ENCODE assay signal across 19 cellular contexts in genomic region chr1:235473808-235474207, GRCh38. TPM values are rescaled to one million over a fixed set of nuclear protein-coding genes. Genes with fewer than 3 reads are reported as not detected.
DNase-seq lines count a peak whose midpoint lies in the region; ATAC-seq and TF ChIP-seq lines count a peak whose summit lies in the region.
"Had no signal": no experiment of that assay in that cellular context is flagged by ENCODE, and none has a peak within 500 bp of the region (broad histone marks: within the 10 kb centered on the region; RNA-seq: fewer than 3 reads in every experiment).

No MANE protein-coding gene starts in this region.

- H3K27ac Mint-ChIP-seq in nephron progenitor cell: no peak overlapping the region

- no peaks in the 10 kb centered on the region for H3K27me3 ChIP-seq in mammary epithelial cell (ENCODE audit: insufficient read depth, low read length)
- H3K27me3 ChIP-seq: Peyer's patch had no signal

- H3K36me3 ChIP-seq in mammary epithelial cell (ENCODE audit: insufficient read depth, low read length): peaks cover 21% of the 10 kb centered on the region

- peak; percentile 54 for DNase-seq in ELR (ENCODE audit: low read depth)
- peak; percentile 41 for DNase-seq in LHCN-M2 (ENCODE audit: low read depth)
- DNase-seq in mammary epithelial cell: peak; percentile 41
- peak; percentile 61 for DNase-seq in kidney tubule cell (ENCODE audit: low spot score)
- no peak for DNase-seq in nephron progenitor cell
- no peak for DNase-seq in T1000 (lab: John Stamatoyannopoulos, UW)
- no peak for DNase-seq in effector CD8-positive, alpha-beta T cell (lab: John Stamatoyannopoulos, UW)
- DNase-seq: C1 segment of cervical spinal cord; CD8-positive, alpha-beta memory T cell; DMS79; H9; KBM-7; NCI-H1436 treated with DMSO at 0.1 percent for 48 hours; NCI-H2029 treated with DMSO at 0.1 percent for 48 hours; NCI-H526; Peyer's patch; Right ventricle myocardium superior; SW 1271 had no signal

- H3K27me3 Mint-ChIP-seq in nephron progenitor cell (ENCODE audit: low read depth, poor library complexity): no peaks in the 10 kb centered on the region
- H3K27me3 Mint-ChIP-seq: CD8-positive, alpha-beta memory T cell had no signal

- WGBS in mammary epithelial cell (ENCODE audit: low coverage, missing lambda C conversion rate): 82% methylated on average over 1 of the region's 1 CpG

- H3K9me3 ChIP-seq in mammary epithelial cell (replicated peaks; ENCODE audit: insufficient read depth, low read length): no peaks in the 10 kb centered on the region
- H3K9me3 ChIP-seq: Peyer's patch had no signal

- H3K4me1 Mint-ChIP-seq in nephron progenitor cell: no peaks in the 10 kb centered on the region
- H3K4me1 Mint-ChIP-seq: CD8-positive, alpha-beta memory T cell; H9 had no signal

- no peak overlapping the region for H2AFZ ChIP-seq in mammary epithelial cell (ENCODE audit: low read depth, low read length)

- no peaks in the 10 kb centered on the region for H3K9me3 Mint-ChIP-seq in nephron progenitor cell
- H3K9me3 Mint-ChIP-seq: CD8-positive, alpha-beta memory T cell; H9 had no signal

- no peaks in the 10 kb centered on the region for H4K20me1 ChIP-seq in mammary epithelial cell (ENCODE audit: insufficient read depth, low read length)

- H3K4me2 ChIP-seq in mammary epithelial cell (ENCODE audit: insufficient read depth, low read depth, low read length): no peak overlapping the region

- H3K79me2 ChIP-seq in mammary epithelial cell (ENCODE audit: insufficient read depth, low read length): no peaks in the 10 kb centered on the region

- H3K4me1 ChIP-seq in mammary epithelial cell (ENCODE audit: insufficient read depth, low read length): no peaks in the 10 kb centered on the region
- H3K4me1 ChIP-seq: Peyer's patch had no signal

- ATAC-seq in HG03039 (IDR thresholded peaks at IDR 0.05; ENCODE audit: unreplicated experiment): no peak

- H3K4me3 ChIP-seq in mammary epithelial cell (replicated peaks in 1 of 3; ENCODE audit: insufficient read depth in 1 of 3, low read depth in 2 of 3, low read length in 3 of 3): no peak overlapping the region
- H3K4me3 ChIP-seq: Peyer's patch had no signal

- TF ChIP-seq CTCF in mammary epithelial cell (conservative IDR thresholded peaks at IDR 0.05 in 1 of 2, IDR thresholded peaks at IDR 0.05 in 1 of 2; ENCODE audit: extremely low read depth in 1 of 2, insufficient read depth in 1 of 2, low read depth in 1 of 2, low read length in 2 of 2) (no peak), nephron progenitor cell (IDR thresholded peaks at IDR 0.05) (no peak)

- intact Hi-C loops in mammary epithelial cell (cut with micrococcal nuclease): no loop called here

- H3K27ac ChIP-seq in mammary epithelial cell (ENCODE audit: insufficient read depth, low read depth, low read length): no peak overlapping the region
- H3K27ac ChIP-seq: Peyer's patch had no signal

- no peak overlapping the region for H3K4me3 Mint-ChIP-seq in nephron progenitor cell
- H3K4me3 Mint-ChIP-seq: CD8-positive, alpha-beta memory T cell; H9 had no signal

- CTCF ChIA-PET in mammary epithelial cell (lab: Charles Lee; ENCODE audit: low non-redundant PET): no interaction called here

- dilution Hi-C loops in mammary epithelial cell (cut with HindIII; ENCODE audit: low sequenced_read_pairs): no loop called here

- no peak overlapping the region for H3K9ac ChIP-seq in mammary epithelial cell (ENCODE audit: insufficient read depth, low read length)

- no TSS peak for BruUV-seq in mammary epithelial cell (replicated peaks; lab: Mats Ljungman, UMichigan)

- H3K36me3 Mint-ChIP-seq in nephron progenitor cell (ENCODE audit: low read depth): peaks cover 59% of the 10 kb centered on the region

- in situ Hi-C loops in mammary epithelial cell (cut with MboI; ENCODE audit: low sequenced_read_pairs in 2 of 2): no loop called here

RNA-seq across cellular contexts. Expression of gene B3GALNT2, which starts 30.4 kb away (rescaled TPM):
- total RNA-seq in LHCN-M2 (2014; rRNA removed) (30.3 and 31.1 TPM in 2 replicates), mammary epithelial cell (10 to 100 TPM; 50.8 to 66.3 TPM)
- polyA plus RNA-seq in LHCN-M2 (2012): 6.8 TPM
- polyA plus RNA-seq in mammary epithelial cell: 25.4 TPM
- 65.5 TPM for polyA minus RNA-seq in mammary epithelial cell

Comparison
In these comparisons a context has a peak if more than half of its experiments do, and no peak if none do; other contexts are left out.
1. DNase-seq: peak in ELR (single experiment), LHCN-M2 (single experiment), mammary epithelial cell (single experiment) and kidney tubule cell (single experiment); none in nephron progenitor cell (single experiment), T1000 (single experiment) and effector CD8-positive, alpha-beta T cell (single experiment).